In the genomic region with DNA sequence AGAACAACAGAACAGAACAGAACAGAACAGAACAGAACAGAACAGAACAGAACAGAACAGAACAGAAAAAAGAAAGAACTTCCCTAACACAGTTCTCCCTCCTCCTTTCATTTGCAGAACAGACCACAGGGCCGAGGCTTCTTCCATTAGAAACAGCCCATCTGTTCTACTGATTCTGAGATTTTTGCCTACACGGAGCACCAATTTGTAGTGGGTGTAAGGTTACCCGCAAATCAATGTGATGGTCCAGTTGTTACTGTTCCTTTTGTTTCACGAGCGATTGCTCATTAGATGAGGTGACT, we compare ENCODE assay signal across 8 cellular contexts. TPM values are rescaled to one million over a fixed set of nuclear protein-coding genes. Genes with fewer than 3 reads are reported as not detected.
DNase-seq lines count a peak whose midpoint lies in the region; ATAC-seq lines count a peak whose summit lies in the region.

No MANE protein-coding gene starts in this region.

- peaks cover 39% of the 10 kb centered on the region for H3K4me1 Mint-ChIP-seq in activated T-helper 1 cell treated with anti-CD3 and anti-CD28 coated beads, Interleukin-12 subunit alpha, Interleukin-12 subunit beta, Interleukin-2, Interleukin-4 antibody, amounts not matched to agents 30 ng/mL and 10 ng/mL and 1 ng/mL, durations not matched to agents 14 hours and 24 hours and 36 hours (ENCODE audit: low read depth)
- H3K4me1 Mint-ChIP-seq in stimulated activated memory B cell treated with anti-CD40 and anti-IgM and Interleukin-4, amounts not matched to agents 10 μg/mL and 1 μg/mL and 100 μg/mL, for 72 hours: peaks cover 42% of the 10 kb centered on the region

- H3K27me3 Mint-ChIP-seq in activated T-helper 1 cell treated with anti-CD3 and anti-CD28 coated beads, Interleukin-12 subunit alpha, Interleukin-12 subunit beta, Interleukin-2, Interleukin-4 antibody, amounts not matched to agents 30 ng/mL and 10 ng/mL and 1 ng/mL, durations not matched to agents 14 hours and 24 hours and 36 hours (ENCODE audit: insufficient read depth): peaks cover 9% of the 10 kb centered on the region
- H3K27me3 Mint-ChIP-seq in stimulated activated memory B cell treated with anti-CD40 and anti-IgM and Interleukin-4, amounts not matched to agents 10 μg/mL and 1 μg/mL and 100 μg/mL, for 72 hours: no peaks in the 10 kb centered on the region

- H3K27me3 ChIP-seq in HUES48 (ENCODE audit: control insufficient read depth, insufficient read depth, low read length) (peaks cover 2% of the 10 kb centered on the region; the same call in 1 of the 2 replicates), iPS DF 6.9 (ENCODE audit: control insufficient read depth, insufficient read depth, low read length) (no peaks in the 10 kb centered on the region)

- WGBS in iPS DF 6.9 (ENCODE audit: insufficient coverage, insufficient read length): no CpG with 5 or more reads among the region's 5 CpGs

- no peak for DNase-seq in activated T-helper 1 cell treated with anti-CD3 and anti-CD28 coated beads, Interleukin-12 subunit alpha, Interleukin-12 subunit beta, Interleukin-2, Interleukin-4 antibody, amounts not matched to agents 30 ng/mL and 10 ng/mL and 1 ng/mL, durations not matched to agents 14 hours and 24 hours and 36 hours (ENCODE audit: low spot score)
- DNase-seq in iPS DF 6.9 (ENCODE audit: low read depth, low spot score) (no peak), dermis blood vessel endothelial cell (no peak), COR-L47 (lab: John Stamatoyannopoulos, UW) (no peak)

- H3K27ac ChIP-seq in HUES48 (ENCODE audit: low read depth, low read length): no peak overlapping the region
- H3K27ac ChIP-seq in iPS DF 6.9 (ENCODE audit: low read length): no peak overlapping the region

- peaks cover 8% of the 10 kb centered on the region for H3K36me3 Mint-ChIP-seq in activated T-helper 1 cell treated with anti-CD3 and anti-CD28 coated beads, Interleukin-12 subunit alpha, Interleukin-12 subunit beta, Interleukin-2, Interleukin-4 antibody, amounts not matched to agents 30 ng/mL and 10 ng/mL and 1 ng/mL, durations not matched to agents 14 hours and 24 hours and 36 hours (ENCODE audit: low read depth)
- H3K36me3 Mint-ChIP-seq in stimulated activated memory B cell treated with anti-CD40 and anti-IgM and Interleukin-4, amounts not matched to agents 10 μg/mL and 1 μg/mL and 100 μg/mL, for 72 hours: peaks cover 12% of the 10 kb centered on the region

- no peak overlapping the region for H3K9ac ChIP-seq in HUES48 (ENCODE audit: low read depth, low read length)

- no peaks in the 10 kb centered on the region for H3K9me3 Mint-ChIP-seq in activated T-helper 1 cell treated with anti-CD3 and anti-CD28 coated beads, Interleukin-12 subunit alpha, Interleukin-12 subunit beta, Interleukin-2, Interleukin-4 antibody, amounts not matched to agents 30 ng/mL and 10 ng/mL and 1 ng/mL, durations not matched to agents 14 hours and 24 hours and 36 hours
- H3K9me3 Mint-ChIP-seq in stimulated activated memory B cell treated with anti-CD40 and anti-IgM and Interleukin-4, amounts not matched to agents 10 μg/mL and 1 μg/mL and 100 μg/mL, for 72 hours: no peaks in the 10 kb centered on the region

- H3K4me1 ChIP-seq in HUES48 (ENCODE audit: control insufficient read depth, insufficient read depth, low read length): peaks cover 20% of the 10 kb centered on the region
- H3K4me1 ChIP-seq in iPS DF 6.9 (ENCODE audit: control insufficient read depth, insufficient read depth, low read length): peaks cover 2% of the 10 kb centered on the region; the same call in 1 of the 2 replicates

- H3K4me3 ChIP-seq in HUES48 (ENCODE audit: low read depth, low read length) (peak overlapping the region; percentile 63), iPS DF 6.9 (ENCODE audit: low read length) (peak overlapping the region; percentile 78; the same call in 1 of the 2 replicates)

- intact Hi-C loops in activated T-helper 1 cell treated with anti-CD3 and anti-CD28 coated beads, Interleukin-12 subunit alpha, Interleukin-12 subunit beta, Interleukin-2, Interleukin-4 antibody, amounts not matched to agents 30 ng/mL and 10 ng/mL and 1 ng/mL, durations not matched to agents 14 hours and 24 hours and 36 hours (cut with micrococcal nuclease): loop anchor here (1.0 to 10.0 kb wide), 2 partner anchors 573 to 875 kb away; a partner anchor contains a TSS

- H3K9me3 ChIP-seq in HUES48 (ENCODE audit: control insufficient read depth, insufficient read depth, low read length) (no peaks in the 10 kb centered on the region), iPS DF 6.9 (ENCODE audit: control insufficient read depth, insufficient read depth, low read length) (no peaks in the 10 kb centered on the region)

- no peak overlapping the region for H3K27ac Mint-ChIP-seq in activated T-helper 1 cell treated with anti-CD3 and anti-CD28 coated beads, Interleukin-12 subunit alpha, Interleukin-12 subunit beta, Interleukin-2, Interleukin-4 antibody, amounts not matched to agents 30 ng/mL and 10 ng/mL and 1 ng/mL, durations not matched to agents 14 hours and 24 hours and 36 hours
- H3K27ac Mint-ChIP-seq in stimulated activated memory B cell treated with anti-CD40 and anti-IgM and Interleukin-4, amounts not matched to agents 10 μg/mL and 1 μg/mL and 100 μg/mL, for 72 hours: peak overlapping the region; percentile 81

- ATAC-seq in stimulated activated memory B cell treated with anti-CD40 and anti-IgM and Interleukin-4, amounts not matched to agents 10 μg/mL and 1 μg/mL and 100 μg/mL, for 72 hours: no peak
- ATAC-seq in GM18909 (IDR thresholded peaks at IDR 0.05; ENCODE audit: poor library complexity, unreplicated experiment) (no peak), GM19351 (IDR thresholded peaks at IDR 0.05; ENCODE audit: unreplicated experiment) (no peak)

- H3K36me3 ChIP-seq in HUES48 (ENCODE audit: control insufficient read depth, insufficient read depth, low read length): no peaks in the 10 kb centered on the region
- H3K36me3 ChIP-seq in iPS DF 6.9 (ENCODE audit: control insufficient read depth, insufficient read depth, low read length): no peaks in the 10 kb centered on the region

- peak overlapping the region; percentile 82 for H3K4me3 Mint-ChIP-seq in activated T-helper 1 cell treated with anti-CD3 and anti-CD28 coated beads, Interleukin-12 subunit alpha, Interleukin-12 subunit beta, Interleukin-2, Interleukin-4 antibody, amounts not matched to agents 30 ng/mL and 10 ng/mL and 1 ng/mL, durations not matched to agents 14 hours and 24 hours and 36 hours
- peak overlapping the region; percentile 74 for H3K4me3 Mint-ChIP-seq in stimulated activated memory B cell treated with anti-CD40 and anti-IgM and Interleukin-4, amounts not matched to agents 10 μg/mL and 1 μg/mL and 100 μg/mL, for 72 hours

RNA-seq across cellular contexts. Expression of a gene that starts 0.7 kb away (rescaled TPM):
- total RNA-seq in activated T-helper 1 cell treated with anti-CD3 and anti-CD28 coated beads, Interleukin-12 subunit alpha, Interleukin-12 subunit beta, Interleukin-2, Interleukin-4 antibody, amounts not matched to agents 30 ng/mL and 10 ng/mL and 1 ng/mL, durations not matched to agents 14 hours and 24 hours and 36 hours: 4.2 and 4.8 TPM in 2 replicates
- total RNA-seq in dermis blood vessel endothelial cell: 14.4 and 16.5 TPM in 2 replicates
